ENCODE assay signal across 11 cellular contexts in the genomic region with DNA sequence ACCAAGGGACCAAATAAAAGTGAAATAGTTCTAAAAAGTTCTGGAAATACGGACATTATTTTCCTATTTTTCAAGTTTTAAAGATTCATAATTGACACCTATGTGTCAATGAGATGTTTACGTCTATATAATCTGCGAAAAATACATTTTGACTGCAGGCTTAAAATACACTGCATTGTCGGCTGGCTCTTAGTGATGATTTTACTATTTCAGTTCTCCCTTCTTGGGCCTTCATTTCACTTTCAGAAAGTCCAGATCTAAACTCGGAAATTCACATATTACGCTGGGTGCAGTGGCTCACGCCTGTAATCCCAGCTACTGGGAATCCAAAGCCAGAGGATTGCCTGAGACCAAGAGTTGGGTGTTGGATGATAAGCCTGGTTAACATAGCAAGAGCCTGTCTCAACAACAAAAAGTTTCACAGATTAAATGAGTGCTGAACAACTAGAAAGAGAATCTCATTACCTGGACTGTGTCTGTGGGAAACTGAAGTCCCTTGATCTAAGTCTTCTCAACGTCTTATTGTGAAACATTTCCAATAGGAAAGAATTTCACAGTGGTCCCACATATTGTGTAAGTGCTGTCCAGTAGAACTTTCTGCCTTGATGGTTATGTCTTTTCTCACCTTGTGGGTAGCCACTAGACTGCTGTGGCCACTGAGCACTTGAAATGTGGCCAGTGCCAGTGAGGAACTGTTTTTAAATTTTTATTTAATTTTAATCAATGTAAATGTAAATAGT. TPM values are rescaled to one million over a fixed set of nuclear protein-coding genes. Genes with fewer than 3 reads are reported as not detected.
DNase-seq lines count a peak whose midpoint lies in the region; ATAC-seq, FAIRE-seq and TF ChIP-seq lines count a peak whose summit lies in the region.
"Had no signal": no experiment of that assay in that cellular context is flagged by ENCODE, and none has a peak within 500 bp of the region (broad histone marks: within the 10 kb centered on the region; RNA-seq: fewer than 3 reads in every experiment).

No MANE protein-coding gene starts in this region.

- H3K27me3 Mint-ChIP-seq in CD8-positive, alpha-beta T cell (ENCODE audit: low read depth): no peaks in the 10 kb centered on the region
- no peaks in the 10 kb centered on the region for H3K27me3 Mint-ChIP-seq in activated B cell treated with CpG ODN at 0.5 μM for 24 hours
- H3K27me3 Mint-ChIP-seq in mesothelial cell of epicardium (ENCODE audit: low read depth): peaks cover 2% of the 10 kb centered on the region

- peaks cover 21% of the 10 kb centered on the region for H3K4me1 Mint-ChIP-seq in CD8-positive, alpha-beta T cell (ENCODE audit: low read depth)
- H3K4me1 Mint-ChIP-seq in activated B cell treated with CpG ODN at 0.5 μM for 24 hours: peaks cover 22% of the 10 kb centered on the region
- peaks cover 19% of the 10 kb centered on the region for H3K4me1 Mint-ChIP-seq in mesothelial cell of epicardium

- POLR2A ChIA-PET in CD8-positive, alpha-beta T cell (lab: Charles Lee): no interaction called here
- POLR2A ChIA-PET in activated B cell treated with CpG ODN at 0.5 μM for 24 hours (lab: Charles Lee): interaction anchor here (0.7 kb wide), 1 partner anchor 22 kb away, joined by 4 read pairs; a partner anchor contains a TSS

- no peak for TF ChIP-seq CTCF in CD8-positive, alpha-beta T cell (IDR thresholded peaks at IDR 0.05)
- TF ChIP-seq CTCF in activated B cell treated with CpG ODN at 0.5 μM for 24 hours (IDR thresholded peaks at IDR 0.05) (no peak), mesothelial cell of epicardium (IDR thresholded peaks at IDR 0.05; ENCODE audit: unreplicated experiment) (no peak), upper lobe of left lung (IDR thresholded peaks at IDR 0.05) (no peak)

- no peaks in the 10 kb centered on the region for H3K9me3 ChIP-seq in CD8-positive, alpha-beta T cell (ENCODE audit: low read length)
- no peaks in the 10 kb centered on the region for H3K9me3 ChIP-seq in upper lobe of left lung

- H3K4me3 ChIP-seq in CD8-positive, alpha-beta T cell (ENCODE audit: low read depth, low read length): no peak overlapping the region
- no peak overlapping the region for H3K4me3 ChIP-seq in upper lobe of left lung

- no peak for TF ChIP-seq POLR2A in GM12891 (IDR thresholded peaks at IDR 0.05; ENCODE audit: low read depth, low read length)
- no peak for TF ChIP-seq POLR2A in upper lobe of left lung (IDR thresholded peaks at IDR 0.05)

- CTCF ChIA-PET in CD8-positive, alpha-beta T cell (lab: Charles Lee): interaction anchor here (1.0 kb wide), 1 partner anchor 23 kb away, joined by 3 read pairs; no protein-coding TSS in a partner anchor
- CTCF ChIA-PET in activated B cell treated with CpG ODN at 0.5 μM for 24 hours (lab: Charles Lee): no interaction called here

- peak overlapping the region; percentile 49 for H3K27ac Mint-ChIP-seq in CD8-positive, alpha-beta T cell
- H3K27ac Mint-ChIP-seq in activated B cell treated with CpG ODN at 0.5 μM for 24 hours (peak overlapping the region; percentile 81), mesothelial cell of epicardium (peak overlapping the region; percentile 69)

- peak; percentile 57 for FAIRE-seq in GM12891 (lab: Jason Lieb, UNC)

- H3K9me3 Mint-ChIP-seq in CD8-positive, alpha-beta T cell: no peaks in the 10 kb centered on the region
- no peaks in the 10 kb centered on the region for H3K9me3 Mint-ChIP-seq in activated B cell treated with CpG ODN at 0.5 μM for 24 hours
- no peaks in the 10 kb centered on the region for H3K9me3 Mint-ChIP-seq in mesothelial cell of epicardium

- H3K36me3 Mint-ChIP-seq in CD8-positive, alpha-beta T cell: peaks cover 4% of the 10 kb centered on the region
- H3K36me3 Mint-ChIP-seq in activated B cell treated with CpG ODN at 0.5 μM for 24 hours (ENCODE audit: low read depth) (peaks cover 11% of the 10 kb centered on the region), mesothelial cell of epicardium (no peaks in the 10 kb centered on the region)

- no peak overlapping the region for H3K27ac ChIP-seq in CD8-positive, alpha-beta T cell (ENCODE audit: low read depth, low read length)
- H3K27ac ChIP-seq in upper lobe of left lung: no peak overlapping the region

- no peak for DNase-seq in CD8-positive, alpha-beta T cell
- no peak for DNase-seq in GM12891 (ENCODE audit: insufficient read length, low spot score)
- no peak for DNase-seq in activated B cell treated with CpG ODN at 0.5 μM for 24 hours
- DNase-seq in mesothelial cell of epicardium (ENCODE audit: low spot score in 2 of 2, unreplicated experiment in 2 of 2): no peak
- no peak for DNase-seq in ecto neural progenitor cell (ENCODE audit: low spot score)
- no peak for DNase-seq in upper lobe of left lung
- no peak for DNase-seq in COLO668 (lab: John Stamatoyannopoulos, UW; ENCODE audit: unreplicated experiment)
- DNase-seq: activated CD4-positive, alpha-beta T cell treated with anti-CD3 and anti-CD28 coated beads for 48 hours; NCI-H446; SHP77 treated with DMSO at 0.1 percent for 48 hours had no signal

- H3K4me3 Mint-ChIP-seq in CD8-positive, alpha-beta T cell: peak overlapping the region; percentile 88
- H3K4me3 Mint-ChIP-seq in activated B cell treated with CpG ODN at 0.5 μM for 24 hours: peak overlapping the region; percentile 93
- peak overlapping the region; percentile 96 for H3K4me3 Mint-ChIP-seq in mesothelial cell of epicardium

- WGBS in upper lobe of left lung, 2 donors: 90 to 91% methylated on average over 8 of the region's 8 CpGs

- no peak for TF ChIP-seq EP300 in upper lobe of left lung (IDR thresholded peaks at IDR 0.05)

- ATAC-seq in CD8-positive, alpha-beta T cell: no peak
- ATAC-seq in activated B cell treated with CpG ODN at 0.5 μM for 24 hours (ENCODE audit: low read depth): no peak
- no peak for ATAC-seq in upper lobe of left lung (ENCODE audit: low FRiP score in 2 of 2)
- no peak for ATAC-seq in HG02610 (IDR thresholded peaks at IDR 0.05; ENCODE audit: unreplicated experiment)

- peaks cover 7% of the 10 kb centered on the region for H3K4me1 ChIP-seq in CD8-positive, alpha-beta T cell (ENCODE audit: insufficient read depth, low read length)
- peaks cover 9 to 22% (median 16%) of the 10 kb centered on the region in 4 donors for H3K4me1 ChIP-seq in upper lobe of left lung

- intact Hi-C loops in CD8-positive, alpha-beta T cell (cut with DNase I, micrococcal nuclease): loop anchor here (2.0 to 10.0 kb wide), 5 partner anchors 81 to 1817 kb away; a partner anchor contains a TSS
- intact Hi-C loops in activated B cell treated with CpG ODN at 0.5 μM for 24 hours (cut with micrococcal nuclease): loop anchor here (2.0 to 5.0 kb wide), 5 partner anchors 181 to 1823 kb away; a partner anchor contains a TSS

- no peaks in the 10 kb centered on the region for H3K36me3 ChIP-seq in CD8-positive, alpha-beta T cell (ENCODE audit: insufficient read depth, low read length)
- peaks cover 0 to 2% (median 0%) of the 10 kb centered on the region in 4 donors for H3K36me3 ChIP-seq in upper lobe of left lung

- no peaks in the 10 kb centered on the region for H3K27me3 ChIP-seq in CD8-positive, alpha-beta T cell (ENCODE audit: insufficient read depth, low read length)
- no peaks in the 10 kb centered on the region for H3K27me3 ChIP-seq in upper lobe of left lung

TF ChIP-seq in GM12891, 5 proteins besides CTCF, POLR2A, EP300 and RAD21:
- TF ChIP-seq POLR2AphosphoS5 (IDR thresholded peaks at IDR 0.05; ENCODE audit: low read depth, low read length): no peak
- TF ChIP-seq SPI1 (IDR thresholded peaks at IDR 0.05; ENCODE audit: low read depth, low read length): peak; percentile 68
- no peak for TF ChIP-seq PAX5 (IDR thresholded peaks at IDR 0.05; ENCODE audit: insufficient read depth, low read length, severe bottlenecking)
- TF ChIP-seq POU2F2 (IDR thresholded peaks at IDR 0.05; ENCODE audit: low read depth, low read length): no peak
- no peak for TF ChIP-seq TAF1 (IDR thresholded peaks at IDR 0.05; ENCODE audit: low read depth, low read length)
TF ChIP-seq in GM12891: peak in this region for 1.

RNA-seq across cellular contexts. Expression of a gene that starts 1.8 kb away (rescaled TPM):
- total RNA-seq in CD8-positive, alpha-beta T cell: 10 to 100 TPM; 32.7 to 35.2 TPM
- 20.1 TPM for polyA plus RNA-seq in GM12891 (2012; ENCODE audit: low read depth, missing spikeins)
- 15.4 and 18.0 TPM in 2 replicates for total RNA-seq in activated B cell treated with CpG ODN at 0.5 μM for 24 hours
- total RNA-seq in mesothelial cell of epicardium: 34.9 to 36.7 TPM (median 36.5 TPM) in 3 replicates
- 10 to 100 TPM; 13.6 to 42.4 (median 37.7) TPM for total RNA-seq in upper lobe of left lung

RNA-seq across cellular contexts. Expression of a gene that starts 22.2 kb away (rescaled TPM):
- 10 to 100 TPM; 59.1 to 59.4 TPM for total RNA-seq in CD8-positive, alpha-beta T cell
- polyA plus RNA-seq in GM12891 (2012; ENCODE audit: low read depth, missing spikeins): 8.5 TPM
- 20.9 and 24.0 TPM in 2 replicates for total RNA-seq in activated B cell treated with CpG ODN at 0.5 μM for 24 hours
- 38.1 to 40.3 TPM (median 39.8 TPM) in 3 replicates for total RNA-seq in mesothelial cell of epicardium
- 10 to 100 TPM; 15.1 to 50.6 (median 21.8) TPM for total RNA-seq in upper lobe of left lung
